1 cellular context compared by ENCODE assay signal in the genomic region with DNA sequence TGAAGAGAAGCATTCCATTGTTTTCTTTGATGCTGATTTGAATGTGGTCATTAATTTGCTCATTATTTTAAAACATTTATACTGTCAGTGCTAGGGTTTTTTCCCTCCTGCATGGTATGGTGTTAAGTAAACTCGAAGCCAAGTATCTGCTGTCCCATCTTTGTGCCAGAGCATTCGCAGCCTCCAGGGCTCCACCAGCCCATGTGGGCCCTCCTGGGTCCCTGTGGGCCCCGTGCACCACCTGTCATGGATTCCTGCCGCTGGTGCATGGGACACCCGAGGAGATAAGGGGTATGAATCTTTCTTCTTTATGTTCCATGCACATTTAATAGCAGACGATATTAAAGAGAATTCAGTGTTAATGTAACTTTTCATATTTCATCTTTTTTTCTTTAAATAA.
TF ChIP-seq lines count a peak whose summit lies in the region.

No MANE protein-coding gene starts in this region.

TF ChIP-seq in WTC11, 78 proteins besides CTCF, POLR2A, EP300 and RAD21 (continued from another document):
- TF ChIP-seq, protein P1, sequence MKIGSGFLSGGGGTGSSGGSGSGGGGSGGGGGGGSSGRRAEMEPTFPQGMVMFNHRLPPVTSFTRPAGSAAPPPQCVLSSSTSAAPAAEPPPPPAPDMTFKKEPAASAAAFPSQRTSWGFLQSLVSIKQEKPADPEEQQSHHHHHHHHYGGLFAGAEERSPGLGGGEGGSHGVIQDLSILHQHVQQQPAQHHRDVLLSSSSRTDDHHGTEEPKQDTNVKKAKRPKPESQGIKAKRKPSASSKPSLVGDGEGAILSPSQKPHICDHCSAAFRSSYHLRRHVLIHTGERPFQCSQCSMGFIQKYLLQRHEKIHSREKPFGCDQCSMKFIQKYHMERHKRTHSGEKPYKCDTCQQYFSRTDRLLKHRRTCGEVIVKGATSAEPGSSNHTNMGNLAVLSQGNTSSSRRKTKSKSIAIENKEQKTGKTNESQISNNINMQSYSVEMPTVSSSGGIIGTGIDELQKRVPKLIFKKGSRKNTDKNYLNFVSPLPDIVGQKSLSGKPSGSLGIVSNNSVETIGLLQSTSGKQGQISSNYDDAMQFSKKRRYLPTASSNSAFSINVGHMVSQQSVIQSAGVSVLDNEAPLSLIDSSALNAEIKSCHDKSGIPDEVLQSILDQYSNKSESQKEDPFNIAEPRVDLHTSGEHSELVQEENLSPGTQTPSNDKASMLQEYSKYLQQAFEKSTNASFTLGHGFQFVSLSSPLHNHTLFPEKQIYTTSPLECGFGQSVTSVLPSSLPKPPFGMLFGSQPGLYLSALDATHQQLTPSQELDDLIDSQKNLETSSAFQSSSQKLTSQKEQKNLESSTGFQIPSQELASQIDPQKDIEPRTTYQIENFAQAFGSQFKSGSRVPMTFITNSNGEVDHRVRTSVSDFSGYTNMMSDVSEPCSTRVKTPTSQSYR (CRISPR knock-in tag; IDR thresholded peaks at IDR 0.05) = no peak
- TF ChIP-seq SOX15 (CRISPR knock-in tag; IDR thresholded peaks at IDR 0.05) = no peak
- TF ChIP-seq EMX1 (CRISPR knock-in tag; IDR thresholded peaks at IDR 0.05) = no peak
- no peak for TF ChIP-seq CREB1 (CRISPR knock-in tag; IDR thresholded peaks at IDR 0.05)
